8 cellular contexts compared by ENCODE assay signal in the genomic region with DNA sequence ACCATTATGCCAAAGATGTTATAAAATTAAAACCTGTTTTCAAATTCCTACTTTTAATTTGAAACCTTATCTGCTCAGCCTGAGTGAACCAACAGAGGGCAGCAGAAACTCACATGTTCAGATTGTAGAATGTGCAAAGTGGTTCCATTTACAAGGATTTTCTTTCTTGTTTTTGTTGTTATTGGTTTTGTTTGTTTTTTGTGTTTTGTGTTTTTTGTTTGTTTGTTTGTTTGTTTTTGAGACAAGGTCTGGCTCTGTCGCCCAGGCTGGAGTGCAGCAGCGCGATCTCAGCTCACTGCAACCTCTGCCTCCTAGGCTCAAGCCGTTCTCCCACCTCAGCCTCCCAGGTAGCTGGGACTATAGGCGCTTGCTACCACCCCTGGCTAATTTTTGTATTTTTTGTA. TPM values are rescaled to one million over a fixed set of nuclear protein-coding genes. Genes with fewer than 3 reads are reported as not detected.
DNase-seq lines count a peak whose midpoint lies in the region; ATAC-seq, FAIRE-seq and TF ChIP-seq lines count a peak whose summit lies in the region.

No MANE protein-coding gene starts in this region.

- H3F3A ChIP-seq in PC-3 (ENCODE audit: low read length, unreplicated experiment): no peaks in the 10 kb centered on the region

- H3K9me3 ChIP-seq in PC-3 (ENCODE audit: low read length): no peaks in the 10 kb centered on the region
- H3K9me3 ChIP-seq in lower lobe of right lung: no peaks in the 10 kb centered on the region

- no peaks in the 10 kb centered on the region for H3K9me2 ChIP-seq in PC-3 (replicated peaks; ENCODE audit: low read length)

- ATAC-seq in PC-3 (peak; percentile 52), lower lobe of right lung (peak; percentile 48 to 68)

- peaks cover 13% of the 10 kb centered on the region for H3K4me1 ChIP-seq in PC-3 (ENCODE audit: insufficient read depth, low read length)
- no peaks in the 10 kb centered on the region for H3K4me1 ChIP-seq in lower lobe of right lung

- CTCF ChIA-PET in PC-3 (lab: Charles Lee): interaction anchor here (0.7 to 4.1 kb wide), 4 partner anchors 55 to 249 kb away, joined by 3 to 21 read pairs (median 6); no protein-coding TSS in a partner anchor

- intact Hi-C loops in PC-3 (cut with micrococcal nuclease) (loop anchor here (1.0 to 5.0 kb wide), 6 partner anchors 21 to 536 kb away; a partner anchor contains a TSS), lower lobe of right lung (cut with DNase I) (loop anchor here (10.0 kb wide), 1 partner anchor 118 kb away; no protein-coding TSS in a partner anchor)

- no peaks in the 10 kb centered on the region for H3K79me2 ChIP-seq in PC-3 (ENCODE audit: low read length)

- no peak for FAIRE-seq in bronchial epithelial cell (lab: Jason Lieb, UNC)
- FAIRE-seq in urothelium cell line (lab: Jason Lieb, UNC): peak; percentile 53

- no peak overlapping the region for H3K4me2 ChIP-seq in PC-3 (ENCODE audit: low read length)

- H3K9ac ChIP-seq in PC-3 (ENCODE audit: low read length): no peak overlapping the region

- POLR2A ChIA-PET in PC-3 (lab: Charles Lee; ENCODE audit: unreplicated experiment): no interaction called here

- H3K36me3 ChIP-seq in PC-3 (ENCODE audit: low read depth, low read length) (no peaks in the 10 kb centered on the region), bronchial epithelial cell (ENCODE audit: control insufficient read depth, insufficient read depth, low read length) (no peaks in the 10 kb centered on the region), lower lobe of right lung (no peaks in the 10 kb centered on the region)

- BruUV-seq in PC-3 (replicated peaks; lab: Mats Ljungman, UMichigan): no TSS peak

- peak; percentile 92 for TF ChIP-seq CTCF in C4-2B (conservative IDR thresholded peaks at IDR 0.05)
- TF ChIP-seq CTCF in PC-3 (conservative IDR thresholded peaks at IDR 0.05; ENCODE audit: low read depth, low read length): peak; percentile 96
- TF ChIP-seq CTCF in bronchial epithelial cell (IDR thresholded peaks at IDR 0.05; ENCODE audit: insufficient read depth, low read length, severe bottlenecking): peak; percentile 73
- TF ChIP-seq CTCF in lower lobe of right lung (IDR thresholded peaks at IDR 0.05): peak; percentile 74

- no peak overlapping the region for H2AFZ ChIP-seq in PC-3 (ENCODE audit: low read length)

- H3K27me3 ChIP-seq in PC-3 (ENCODE audit: low read length): no peaks in the 10 kb centered on the region
- no peaks in the 10 kb centered on the region for H3K27me3 ChIP-seq in bronchial epithelial cell (ENCODE audit: control insufficient read depth, insufficient read depth, low read length)
- no peaks in the 10 kb centered on the region for H3K27me3 ChIP-seq in lower lobe of right lung (ENCODE audit: low read depth)

- no peaks in the 10 kb centered on the region for H4K20me1 ChIP-seq in PC-3 (ENCODE audit: low read length)

- H3K4me3 ChIP-seq in PC-3 (ENCODE audit: low read length) (no peak overlapping the region), bronchial epithelial cell (ENCODE audit: low read depth, low read length) (no peak overlapping the region), lower lobe of right lung (no peak overlapping the region)

- H3K27ac ChIP-seq in C4-2B (no peak overlapping the region), PC-3 (ENCODE audit: low read length) (no peak overlapping the region), lower lobe of right lung (no peak overlapping the region)

- DNase-seq in H4 (ENCODE audit: low spot score) (peak; percentile 36), PC-3 (peak; percentile 77), bronchial epithelial cell (ENCODE audit: low read depth) (peak; percentile 40), lower lobe of right lung (no peak), urothelium cell line (ENCODE audit: low spot score) (peak; percentile 54), occipital lobe (lab: John Stamatoyannopoulos, UW) (no peak), NCI-H1930 (lab: John Stamatoyannopoulos, UW) (no peak)

RNA-seq across cellular contexts. Expression of a gene that starts 22.8 kb away (rescaled TPM):
- not detected in 2 replicates for total RNA-seq in H4 (2014; rRNA removed; shearing (Covaris generic))
- total RNA-seq in PC-3 (2014; rRNA removed) (not detected in 2 replicates), bronchial epithelial cell (not detected in 2 replicates), lower lobe of right lung (0.32 TPM), occipital lobe (1.4 TPM)

Comparison
In these comparisons a context has a peak if more than half of its experiments do, and no peak if none do; other contexts are left out.
1. DNase-seq: peak in H4 (single experiment), PC-3 (single experiment), bronchial epithelial cell (single experiment) and urothelium cell line (single experiment); none in lower lobe of right lung (single experiment), occipital lobe (single experiment) and NCI-H1930 (0 of 2).
2. Peak in every context shown above with its lines, with median percentiles within 50 percentile points of each other: CTCF ChIP-seq.